ENCODE assay signal across 1 cellular context in the genomic region with DNA sequence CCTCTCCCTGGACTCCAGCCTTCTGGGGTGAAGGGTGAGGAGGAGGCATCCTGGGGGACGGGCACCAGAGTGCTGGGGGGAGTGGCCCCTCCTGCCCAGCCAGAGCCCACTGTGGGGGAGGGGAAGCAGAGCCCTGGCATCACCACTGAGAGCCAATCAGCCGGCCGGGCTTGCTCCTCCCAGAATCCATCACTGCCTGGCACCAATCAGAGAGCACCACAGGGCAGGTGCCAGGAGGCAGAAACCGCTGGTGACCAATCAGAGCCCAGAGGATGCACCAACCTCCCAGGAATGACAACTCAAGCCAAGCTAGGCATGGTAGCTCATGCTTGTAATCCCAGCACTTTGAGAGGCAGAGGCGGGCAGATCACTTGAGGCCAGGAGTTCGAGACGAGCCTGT.
TF ChIP-seq lines count a peak whose summit lies in the region.

No MANE protein-coding gene starts in this region.

TF ChIP-seq in HEK293, 187 proteins besides CTCF, POLR2A, EP300 and RAD21 (continued from another document):
- TF ChIP-seq ZNF692 (tag by site-specific recombination; IDR thresholded peaks at IDR 0.05) (no peak), ZNF404 (tag by site-specific recombination; IDR thresholded peaks at IDR 0.05) (no peak), YY2 (tag by site-specific recombination; IDR thresholded peaks at IDR 0.05) (no peak), ZNF112 (tag by site-specific recombination; IDR thresholded peaks at IDR 0.05) (no peak)
- TF ChIP-seq, protein P1, sequence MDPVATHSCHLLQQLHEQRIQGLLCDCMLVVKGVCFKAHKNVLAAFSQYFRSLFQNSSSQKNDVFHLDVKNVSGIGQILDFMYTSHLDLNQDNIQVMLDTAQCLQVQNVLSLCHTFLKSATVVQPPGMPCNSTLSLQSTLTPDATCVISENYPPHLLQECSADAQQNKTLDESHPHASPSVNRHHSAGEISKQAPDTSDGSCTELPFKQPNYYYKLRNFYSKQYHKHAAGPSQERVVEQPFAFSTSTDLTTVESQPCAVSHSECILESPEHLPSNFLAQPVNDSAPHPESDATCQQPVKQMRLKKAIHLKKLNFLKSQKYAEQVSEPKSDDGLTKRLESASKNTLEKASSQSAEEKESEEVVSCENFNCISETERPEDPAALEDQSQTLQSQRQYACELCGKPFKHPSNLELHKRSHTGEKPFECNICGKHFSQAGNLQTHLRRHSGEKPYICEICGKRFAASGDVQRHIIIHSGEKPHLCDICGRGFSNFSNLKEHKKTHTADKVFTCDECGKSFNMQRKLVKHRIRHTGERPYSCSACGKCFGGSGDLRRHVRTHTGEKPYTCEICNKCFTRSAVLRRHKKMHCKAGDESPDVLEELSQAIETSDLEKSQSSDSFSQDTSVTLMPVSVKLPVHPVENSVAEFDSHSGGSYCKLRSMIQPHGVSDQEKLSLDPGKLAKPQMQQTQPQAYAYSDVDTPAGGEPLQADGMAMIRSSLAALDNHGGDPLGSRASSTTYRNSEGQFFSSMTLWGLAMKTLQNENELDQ (tag by site-specific recombination; IDR thresholded peaks at IDR 0.05; ENCODE audit: low read depth), result no peak
